8 cellular contexts compared by ENCODE assay signal in the genomic region with DNA sequence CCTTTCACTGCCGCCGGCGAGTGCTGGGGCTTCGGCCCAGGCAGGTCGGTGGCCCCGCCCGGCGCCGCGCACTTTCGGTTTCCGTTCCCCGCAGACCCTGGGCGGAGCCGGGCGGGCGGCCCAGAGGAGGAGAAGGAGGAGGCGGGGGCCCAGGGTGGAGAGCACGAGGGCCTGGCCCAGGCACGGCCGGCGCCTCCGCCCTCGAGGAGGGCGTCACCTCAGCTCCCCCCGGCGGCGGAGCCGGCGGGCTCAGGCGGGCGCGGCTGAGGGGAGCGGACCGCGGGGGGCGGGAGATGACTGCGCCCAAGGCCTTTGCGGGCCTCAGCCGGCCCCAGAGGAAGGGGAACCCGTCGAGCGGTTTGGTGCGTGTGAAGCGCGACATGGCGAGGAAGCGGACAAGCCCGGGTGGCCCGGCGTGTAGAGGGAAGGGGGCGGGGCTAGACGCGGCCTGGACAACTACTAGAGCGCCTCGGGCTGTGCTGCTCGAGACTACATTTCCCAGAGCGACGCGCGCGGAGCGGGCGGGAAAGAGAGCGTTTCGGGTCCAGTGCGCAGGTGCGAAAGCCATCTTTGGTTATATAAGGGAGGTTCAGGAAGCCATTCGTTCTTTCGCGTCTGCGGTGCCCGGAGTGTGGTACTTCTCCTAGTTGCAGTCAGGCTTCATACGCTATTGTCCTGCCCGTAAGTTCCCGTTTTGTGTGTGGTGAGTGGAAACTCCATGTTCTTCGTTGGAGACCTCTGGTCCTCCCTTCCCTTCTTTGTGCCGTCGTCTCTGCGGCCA. TPM values are rescaled to one million over a fixed set of nuclear protein-coding genes. Genes with fewer than 3 reads are reported as not detected.
DNase-seq lines count a peak whose midpoint lies in the region; ATAC-seq and TF ChIP-seq lines count a peak whose summit lies in the region.

A gene (minus strand): TSS at position 22 of the 781 bp plus-strand sequence. CDS start 2,218 bp downstream, outside the sequence.

- POLR2A ChIA-PET in activated B cell treated with CpG ODN at 0.5 μM for 24 hours (lab: Charles Lee) = interaction anchor here (0.6 to 8.0 kb wide), 10 partner anchors 9 to 721 kb away, joined by 3 to 63 read pairs (median 4); a partner anchor contains a TSS

- intact Hi-C loops in activated B cell treated with CpG ODN at 0.5 μM for 24 hours (cut with micrococcal nuclease) = loop anchor here (1.0 to 10.0 kb wide), 12 partner anchors 46 to 1926 kb away; a partner anchor contains a TSS
- intact Hi-C loops in spleen (cut with DNase I; ENCODE audit: low total_unique reads) = no loop called here

- in situ Hi-C loops in GM18951 (cut with MboI; ENCODE audit: low sequenced_read_pairs, unreplicated experiment) = no loop called here

- peak; percentile 100 for TF ChIP-seq POLR2A in GM18951 (IDR thresholded peaks at IDR 0.05; ENCODE audit: extremely low read depth, insufficient read depth, insufficient read length)
- peak; percentile 98 to 99 (median 99) for TF ChIP-seq POLR2A in spleen (IDR thresholded peaks at IDR 0.05)

- H3K36me3 ChIP-seq in spleen = peaks cover 14 to 68% (median 54%) of the 10 kb centered on the region in 6 donors

- H3K9me3 Mint-ChIP-seq in activated B cell treated with CpG ODN at 0.5 μM for 24 hours (peaks cover 23% of the 10 kb centered on the region), immature natural killer cell (peaks cover 0 to 30% (median 19%) of the 10 kb centered on the region in 6 donors)

- ATAC-seq in HG03196 (IDR thresholded peaks at IDR 0.05; ENCODE audit: unreplicated experiment) (peak; percentile 83), activated B cell treated with CpG ODN at 0.5 μM for 24 hours (ENCODE audit: low read depth) (peak; percentile 81)

- H3K4me1 Mint-ChIP-seq in activated B cell treated with CpG ODN at 0.5 μM for 24 hours = peaks cover 66% of the 10 kb centered on the region
- H3K4me1 Mint-ChIP-seq in immature natural killer cell = peaks cover 73 to 82% of the 10 kb centered on the region in 2 donors

- peak within 1 kb of the TSS; percentile 98 for H3K4me3 Mint-ChIP-seq in activated B cell treated with CpG ODN at 0.5 μM for 24 hours
- peak within 1 kb of the TSS; percentile 92 to 98 (median 94) for H3K4me3 Mint-ChIP-seq in immature natural killer cell

- peak within 1 kb of the TSS; percentile 98 for H3K27ac Mint-ChIP-seq in activated B cell treated with CpG ODN at 0.5 μM for 24 hours
- H3K27ac Mint-ChIP-seq in immature natural killer cell = peak within 1 kb of the TSS; percentile 95 to 99 (median 96)

- H3K36me3 Mint-ChIP-seq in activated B cell treated with CpG ODN at 0.5 μM for 24 hours (ENCODE audit: low read depth) (peaks cover 76% of the 10 kb centered on the region), immature natural killer cell (peaks cover 39 to 56% (median 43%) of the 10 kb centered on the region in 3 donors)

- H3K4me3 ChIP-seq in spleen = peak within 1 kb of the TSS; percentile 61 to 88 (median 78)

- H3K27me3 ChIP-seq in spleen (replicated peaks in 1 of 7) = no peaks in the 10 kb centered on the region

- H3K9me3 ChIP-seq in spleen = peaks cover 3 to 37% (median 33%) of the 10 kb centered on the region in 8 donors

- DNase-seq in AG08395 (ENCODE audit: low spot score) (peak; percentile 97), NCI-H345 (lab: John Stamatoyannopoulos, UW) (peak; percentile 100), activated B cell treated with CpG ODN at 0.5 μM for 24 hours (peak; percentile 96), caudate nucleus (lab: John Stamatoyannopoulos, UW) (peak; percentile 77 to 99 (median 97)), immature natural killer cell (peak; percentile 99), spleen (peak; percentile 100)

- WGBS in spleen, 5 donors = 0 to 1% (median 0%) methylated on average over 39 to 80 of the region's 80 CpGs

- TF ChIP-seq CTCF in activated B cell treated with CpG ODN at 0.5 μM for 24 hours (IDR thresholded peaks at IDR 0.05) (no peak), spleen (IDR thresholded peaks at IDR 0.05 in 8 of 11, conservative IDR thresholded peaks at IDR 0.05 in 3 of 11) (peak in 7 of 11 experiments; percentile 15 to 39 (median 25))

- H3K27ac ChIP-seq in caudate nucleus (ENCODE audit: low read depth, low read length) (peak within 1 kb of the TSS; percentile 97), spleen (peak within 1 kb of the TSS; percentile 97 to 99 (median 99))

- H3K27me3 Mint-ChIP-seq in activated B cell treated with CpG ODN at 0.5 μM for 24 hours (no peaks in the 10 kb centered on the region), immature natural killer cell (ENCODE audit: low read depth in 3 of 3) (peaks cover 18 to 36% (median 26%) of the 10 kb centered on the region in 3 donors)

- CTCF ChIA-PET in activated B cell treated with CpG ODN at 0.5 μM for 24 hours (lab: Charles Lee) = no interaction called here

- peaks cover 27 to 85% (median 76%) of the 10 kb centered on the region in 6 donors for H3K4me1 ChIP-seq in spleen

RNA-seq across cellular contexts. Expression of the gene that starts here (rescaled TPM):
- total RNA-seq in activated B cell treated with CpG ODN at 0.5 μM for 24 hours (49.6 and 51.9 TPM in 2 replicates), spleen (10 to 100 TPM; 48.0 to 68.9 (median 54.9) TPM)
- polyA plus RNA-seq in immature natural killer cell (10 to 100 TPM; 17.2 to 59.2 (median 17.9) TPM), spleen (10 to 100 TPM in 1 of 3 donors, 1 to 10 TPM in 2; 5.8 to 11.9 (median 6.6) TPM)

Comparison
In these comparisons a context has a peak if more than half of its experiments do, and no peak if none do; other contexts are left out.
1. Peak in every context shown above with its lines: DNase-seq, ATAC-seq, H3K4me3 ChIP-seq and H3K27ac ChIP-seq.